21 cellular contexts compared by ENCODE assay signal in the genomic region with DNA sequence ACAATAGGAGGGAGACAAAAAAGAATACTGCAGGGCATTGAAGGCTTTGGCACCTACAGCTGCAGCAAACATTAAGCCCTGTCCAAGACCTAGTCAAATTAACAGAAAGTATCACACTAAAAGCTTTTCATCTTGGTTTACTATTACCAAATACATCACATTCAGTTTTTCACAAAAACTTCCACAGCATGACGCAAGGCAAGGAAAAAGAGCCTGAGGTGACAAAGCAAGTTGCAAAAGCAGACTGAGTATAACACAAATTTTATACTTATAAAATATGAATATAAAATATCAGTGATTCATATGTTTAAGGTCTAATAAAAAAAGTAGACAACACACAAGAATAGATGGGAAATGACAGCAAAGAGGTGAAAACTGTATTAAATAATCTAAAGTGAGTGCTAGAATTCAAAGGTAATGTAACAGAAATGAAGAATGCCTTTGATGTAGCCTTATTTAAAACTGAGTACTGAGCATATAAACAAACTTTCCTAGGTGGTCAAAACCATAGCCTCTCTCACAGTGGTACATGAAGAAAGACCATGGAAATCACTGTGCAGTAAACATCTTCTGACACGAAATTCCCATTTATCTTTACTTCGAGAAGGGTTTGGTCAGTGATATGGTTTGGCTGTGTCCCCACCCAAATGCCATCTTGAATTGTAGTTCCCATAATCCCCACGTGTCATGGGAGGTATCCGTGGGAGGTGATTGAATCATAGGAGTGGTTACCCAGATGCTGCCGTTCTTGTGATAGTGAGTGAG. TPM values are rescaled to one million over a fixed set of nuclear protein-coding genes. Genes with fewer than 3 reads are reported as not detected.
DNase-seq lines count a peak whose midpoint lies in the region; ATAC-seq and TF ChIP-seq lines count a peak whose summit lies in the region.
"Had no signal": no experiment of that assay in that cellular context is flagged by ENCODE, and none has a peak within 500 bp of the region (broad histone marks: within the 10 kb centered on the region; RNA-seq: fewer than 3 reads in every experiment).

No MANE protein-coding gene starts in this region.

- TF ChIP-seq CTCF in WTC11 (IDR thresholded peaks at IDR 0.05) = no peak
- TF ChIP-seq CTCF in GM13977 (IDR thresholded peaks at IDR 0.05; ENCODE audit: extremely low read depth, insufficient read depth, missing control alignments) = no peak
- TF ChIP-seq CTCF in nephron progenitor cell (IDR thresholded peaks at IDR 0.05) = no peak

- H3K36me3 ChIP-seq in HUES6 (ENCODE audit: control insufficient read depth, insufficient read depth, low read length) (no peaks in the 10 kb centered on the region), trophoblast cell (ENCODE audit: control insufficient read depth in 1 of 2, insufficient read depth in 2 of 2, low read length in 2 of 2) (no peaks in the 10 kb centered on the region)

- WGBS in trophoblast cell (ENCODE audit: extremely low coverage, insufficient coverage, insufficient read length) = no CpG with 5 or more reads among the region's 6 CpGs

- POLR2A ChIA-PET in WTC11 (lab: Charles Lee) = no interaction called here

- no peak overlapping the region for H3K14ac ChIP-seq in trophoblast cell (ENCODE audit: low read length)

- H4K12ac ChIP-seq in trophoblast cell (ENCODE audit: low read depth, low read length) = no peak overlapping the region

- H3K4me3 ChIP-seq in HUES6 (ENCODE audit: low read depth, low read length) (no peak overlapping the region; the same call in 1 of the 2 replicates), trophoblast cell (ENCODE audit: low read depth, low read length) (no peak overlapping the region)
- H3K4me3 ChIP-seq: A549, K562 had no signal

- no peak overlapping the region for H2AK5ac ChIP-seq in trophoblast cell (ENCODE audit: low read length)

- H3K79me1 ChIP-seq in trophoblast cell (ENCODE audit: low read length) = no peaks in the 10 kb centered on the region

- in situ Hi-C loops in GM13977 (cut with MboI; ENCODE audit: low pct_unique_long_range_greater_than_20kb, low sequenced_read_pairs, unreplicated experiment) = no loop called here

- no peak overlapping the region for H4K91ac ChIP-seq in trophoblast cell (ENCODE audit: low read depth, low read length)

- no peak overlapping the region for H3K4me2 ChIP-seq in trophoblast cell (ENCODE audit: low read length)
- H3K4me2 ChIP-seq: A549 had no signal

- DNase-seq in Daoy (ENCODE audit: low read depth) (peak; percentile 17), WTC11 (ENCODE audit: low spot score) (no peak), trophoblast cell (peak; percentile 52 to 71), GM13977 (ENCODE audit: low spot score) (no peak), nephron progenitor cell (no peak)
- no peak for DNase-seq in stimulated activated CD4-positive, alpha-beta T cell treated with anti-CD3 and anti-CD28 coated beads, Interleukin-2, amount 100 ng/mL, for 48 hours
- DNase-seq: AML-193; Caco-2; CD4-positive, alpha-beta T cell; DMS153; DMS79 treated with DMSO at 0.1 percent for 48 hours; EL; H9; IMR-90 had no signal

- 0 out of 2 replicates have a peak, but pooled peaks cover 4% of the 10 kb centered on the region for H3K36me3 Mint-ChIP-seq in WTC11
- no peaks in the 10 kb centered on the region for H3K36me3 Mint-ChIP-seq in nephron progenitor cell (ENCODE audit: low read depth)

- H3K79me2 ChIP-seq in trophoblast cell (ENCODE audit: control insufficient read depth, insufficient read depth, low read length, poor library complexity) = no peaks in the 10 kb centered on the region

- H3K9ac ChIP-seq in HUES6 (ENCODE audit: low read length) (peak overlapping the region; percentile 67), trophoblast cell (ENCODE audit: low read length) (no peak overlapping the region)

- H3K4me3 Mint-ChIP-seq in WTC11 = no peak overlapping the region
- H3K4me3 Mint-ChIP-seq in nephron progenitor cell = no peak overlapping the region
- H3K4me3 Mint-ChIP-seq: CD4-positive, alpha-beta T cell; H9 had no signal

- H3K27ac ChIP-seq in HUES6 (ENCODE audit: low read depth, low read length) (peak overlapping the region; percentile 83; the same call in 1 of the 2 replicates), trophoblast cell (ENCODE audit: low read depth, low read length) (no peak overlapping the region)
- H3K27ac ChIP-seq: 22Rv1, A549, C4-2B had no signal

- no peak overlapping the region for H2BK5ac ChIP-seq in trophoblast cell (ENCODE audit: low read depth, low read length, poor library complexity)

- CTCF ChIA-PET in WTC11 (lab: Charles Lee) = interaction anchor here (1.0 kb wide), 1 partner anchor 172 kb away, joined by 4 read pairs; no protein-coding TSS in a partner anchor

- H3K4ac ChIP-seq in trophoblast cell (ENCODE audit: low read depth, low read length) = no peak overlapping the region

- H2BK12ac ChIP-seq in trophoblast cell (ENCODE audit: low read length) = no peak overlapping the region

- no peak overlapping the region for H3K23ac ChIP-seq in trophoblast cell (ENCODE audit: low read length)

- H3K4me1 Mint-ChIP-seq in WTC11 = peaks cover 33% of the 10 kb centered on the region
- H3K4me1 Mint-ChIP-seq in nephron progenitor cell = peaks cover 11% of the 10 kb centered on the region

- no peak overlapping the region for H2BK120ac ChIP-seq in trophoblast cell (ENCODE audit: insufficient read depth, low read length, poor library complexity)

- H3K9me3 Mint-ChIP-seq in WTC11 (peaks cover 8% of the 10 kb centered on the region), nephron progenitor cell (peaks cover 42% of the 10 kb centered on the region)
- H3K9me3 Mint-ChIP-seq: CD4-positive, alpha-beta T cell had no signal

- peaks cover 12% of the 10 kb centered on the region for H3K9me3 ChIP-seq in HUES6 (ENCODE audit: control insufficient read depth, insufficient read depth, low read depth, low read length)
- H3K9me3 ChIP-seq in trophoblast cell (ENCODE audit: insufficient read depth, low read depth, low read length) = no peaks in the 10 kb centered on the region
- H3K9me3 ChIP-seq: A549, Caco-2 had no signal

- H3K4me1 ChIP-seq in HUES6 (ENCODE audit: control insufficient read depth, insufficient read depth, low read length) (peaks cover 35% of the 10 kb centered on the region), trophoblast cell (ENCODE audit: control insufficient read depth in 1 of 2, insufficient read depth in 2 of 2, low read length in 2 of 2) (peaks cover 0 to 2% of the 10 kb centered on the region in 2 experiments)
- H3K4me1 ChIP-seq: A549, Caco-2 had no signal

- H3K18ac ChIP-seq in trophoblast cell (ENCODE audit: low read length) = no peak overlapping the region

- H3K27me3 Mint-ChIP-seq in WTC11 (ENCODE audit: low read depth) (peaks cover 41% of the 10 kb centered on the region), nephron progenitor cell (ENCODE audit: low read depth, poor library complexity) (no peaks in the 10 kb centered on the region)
- H3K27me3 Mint-ChIP-seq: CD4-positive, alpha-beta T cell had no signal

- H3K27me3 ChIP-seq in HUES6 (ENCODE audit: control insufficient read depth, insufficient read depth, low read length) = no peaks in the 10 kb centered on the region; the same call in 1 of the 2 replicates
- H3K27me3 ChIP-seq in trophoblast cell (ENCODE audit: insufficient read depth, low read length) = no peaks in the 10 kb centered on the region

- H3K27ac Mint-ChIP-seq in WTC11 (0 out of 2 replicates have a peak overlapping the region, but pooled peaks have one; percentile 36), nephron progenitor cell (no peak overlapping the region)
- H3K27ac Mint-ChIP-seq: CD4-positive, alpha-beta T cell had no signal

- no peak for ATAC-seq in WTC11
- ATAC-seq: A549, K562 had no signal

- H2AFZ ChIP-seq in trophoblast cell (ENCODE audit: insufficient read depth, low read length, poor library complexity) = no peak overlapping the region

- H4K8ac ChIP-seq in trophoblast cell (ENCODE audit: low read depth, low read length) = no peak overlapping the region

TF ChIP-seq in WTC11, 78 proteins besides CTCF, POLR2A, EP300 and RAD21:
- TF ChIP-seq HMGXB4 (CRISPR knock-in tag; IDR thresholded peaks at IDR 0.05) (no peak), NFYB (CRISPR knock-in tag; conservative IDR thresholded peaks at IDR 0.05; ENCODE audit: low read depth) (no peak), TCF7 (CRISPR knock-in tag; IDR thresholded peaks at IDR 0.05; ENCODE audit: low read depth) (no peak)

RNA-seq across cellular contexts. Expression of gene MAGEA11, which starts 27.7 kb away (rescaled TPM):
- total RNA-seq in Daoy (2014; rRNA removed; shearing (Covaris generic)) = 46.0 and 48.3 TPM in 2 replicates
- total RNA-seq in WTC11 (2021) = not detected in 3 replicates
- 0.05 and 0.08 TPM in 2 replicates for polyA plus RNA-seq in trophoblast cell (2013)
- total RNA-seq: CD4-positive, alpha-beta T cell; H1; H9; IMR-90; K562 had no signal
- polyA plus RNA-seq: A549, BJ, H1, IMR-90 had no signal

RNA-seq across cellular contexts. Expression of gene TMEM185A, which starts 52.6 kb away (rescaled TPM):
- total RNA-seq in Daoy (2014; rRNA removed; shearing (Covaris generic)) = 8.3 and 14.4 TPM in 2 replicates
- total RNA-seq in WTC11 (2021) = 15.9 to 20.2 TPM (median 17.1 TPM) in 3 replicates
- polyA plus RNA-seq in trophoblast cell (2013) = 12.1 and 12.5 TPM in 2 replicates

Comparison
In these comparisons a context has a peak if more than half of its experiments do, and no peak if none do; other contexts are left out.
1. DNase-seq: peak in Daoy (single experiment) and trophoblast cell (2 of 2); none in WTC11 (single experiment), stimulated activated CD4-positive, alpha-beta T cell treated with anti-CD3 and anti-CD28 coated beads, Interleukin-2, amount 100 ng/mL, for 48 hours (0 of 2), GM13977 (single experiment) and nephron progenitor cell (single experiment).
2. RNA of gene MAGEA11, which starts 27.7 kb away (total RNA-seq): 46.0 to 48.3 TPM in Daoy; not detected in WTC11; every median in the first group is over 10 times any median in the second.